In the genomic region with DNA sequence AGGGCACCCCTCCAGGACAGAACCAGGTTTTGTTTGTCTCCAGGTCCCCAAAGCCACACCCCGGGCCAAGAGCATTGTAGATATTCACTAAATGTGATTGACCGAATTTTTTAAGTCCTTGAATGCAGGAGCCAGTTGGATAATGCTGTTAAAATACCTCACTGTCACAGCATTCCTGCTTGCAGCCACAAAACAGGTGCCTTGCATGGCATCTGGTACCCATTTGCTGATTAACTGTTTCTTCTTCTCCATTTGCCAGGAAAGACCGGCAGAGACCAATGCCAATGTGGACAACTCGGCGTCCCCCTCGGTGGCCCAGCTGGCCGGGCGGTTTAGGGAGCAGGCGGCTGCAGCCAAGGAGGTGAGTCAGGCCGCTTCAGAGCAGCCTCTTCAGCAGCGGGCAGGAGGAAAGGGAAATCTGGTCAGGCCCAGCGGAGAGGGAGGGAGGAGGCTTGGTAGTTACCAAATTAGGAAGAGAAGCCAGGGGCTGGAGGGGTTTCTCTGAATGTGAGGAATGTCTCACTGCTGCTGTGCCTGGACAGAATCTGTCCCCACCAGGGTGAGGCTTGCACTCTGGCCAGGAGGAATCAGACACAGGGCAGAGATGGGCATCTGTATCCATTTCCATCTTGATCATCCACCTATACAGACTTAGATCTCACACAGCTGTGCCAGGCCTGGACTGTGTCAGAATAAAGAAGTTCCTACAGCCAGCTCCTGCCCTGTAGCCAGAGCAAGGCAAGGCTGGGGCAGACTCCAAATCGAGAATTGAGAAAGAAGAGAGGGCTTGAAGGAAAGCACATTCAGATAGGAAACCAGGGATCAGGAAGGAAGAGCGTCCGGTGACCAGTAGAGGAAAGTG, we compare ENCODE assay signal across 11 cellular contexts. TPM values are rescaled to one million over a fixed set of nuclear protein-coding genes. Genes with fewer than 3 reads are reported as not detected.
DNase-seq lines count a peak whose midpoint lies in the region; ATAC-seq and TF ChIP-seq lines count a peak whose summit lies in the region.
"Had no signal": no experiment of that assay in that cellular context is flagged by ENCODE, and none has a peak within 500 bp of the region (broad histone marks: within the 10 kb centered on the region; RNA-seq: fewer than 3 reads in every experiment).

No MANE protein-coding gene starts in this region.

- H2AFZ ChIP-seq in mesenchymal stem cell (ENCODE audit: low read depth, low read length), result no peak overlapping the region

- DNase-seq in AG10803 (ENCODE audit: low read depth) (peak; percentile 41), MG63 (peak; percentile 88), colonic mucosa (no peak), mesenchymal stem cell (peak; percentile 61), SW480 (ENCODE audit: low spot score) (no peak)
- DNase-seq in central memory CD4-positive, alpha-beta T cell, result no peak
- DNase-seq: anterior cingulate cortex, DMS 273 treated with DMSO at 0.1 percent for 48 hours had no signal

- H3K18ac ChIP-seq in mesenchymal stem cell (ENCODE audit: low read depth in 1 of 2, low read length in 2 of 2), result peak overlapping the region in 1 of 2 experiments; percentile 57

- H3K36me3 ChIP-seq in MG63, result no peaks in the 10 kb centered on the region
- no peaks in the 10 kb centered on the region for H3K36me3 ChIP-seq in colonic mucosa
- H3K36me3 ChIP-seq in mesenchymal stem cell (ENCODE audit: control insufficient read depth in 1 of 2, insufficient read depth in 2 of 2, low read depth in 1 of 2, low read length in 2 of 2), result no peaks in the 10 kb centered on the region

- H3K4me1 ChIP-seq in colonic mucosa, result no peaks in the 10 kb centered on the region
- H3K4me1 ChIP-seq in mesenchymal stem cell (ENCODE audit: control insufficient read depth, insufficient read depth, low read depth, low read length), result peaks cover 7% of the 10 kb centered on the region

- H3K79me1 ChIP-seq in mesenchymal stem cell (replicated peaks; ENCODE audit: low read length, poor library complexity, severe bottlenecking), result no peaks in the 10 kb centered on the region

- WGBS in mesenchymal stem cell, result 27% methylated on average over 15 of the region's 15 CpGs

- H2AK5ac ChIP-seq in mesenchymal stem cell (ENCODE audit: low read length, severe bottlenecking), result no peak overlapping the region

- H4K8ac ChIP-seq in mesenchymal stem cell (ENCODE audit: low read length), result peak overlapping the region; percentile 35

- no peak for TF ChIP-seq CTCF in AG10803 (conservative IDR thresholded peaks at IDR 0.05; ENCODE audit: low read length)
- no peak for TF ChIP-seq CTCF in colonic mucosa (IDR thresholded peaks at IDR 0.05)

- H3K4me3 ChIP-seq in AG10803 (ENCODE audit: low read length) (no peak overlapping the region), MG63 (no peak overlapping the region), colonic mucosa (no peak overlapping the region), mesenchymal stem cell (ENCODE audit: insufficient read depth in 1 of 2, low read depth in 1 of 2, low read length in 2 of 2) (no peak overlapping the region)
- H3K4me3 ChIP-seq: SK-N-MC had no signal

- H3K4me2 ChIP-seq in mesenchymal stem cell (ENCODE audit: low read length, poor library complexity, severe bottlenecking), result peak overlapping the region; percentile 19

- H3K27me3 ChIP-seq in MG63 (no peaks in the 10 kb centered on the region), colonic mucosa (no peaks in the 10 kb centered on the region), mesenchymal stem cell (ENCODE audit: control insufficient read depth in 1 of 2, insufficient read depth in 1 of 2, low read length in 2 of 2) (no peaks in the 10 kb centered on the region)

- no peak for ATAC-seq in GM18502 (IDR thresholded peaks at IDR 0.05; ENCODE audit: poor library complexity, unreplicated experiment)
- ATAC-seq in HG03097 (IDR thresholded peaks at IDR 0.05; ENCODE audit: low FRiP score, unreplicated experiment), result no peak

- no peaks in the 10 kb centered on the region for H3K9me3 ChIP-seq in MG63
- no peaks in the 10 kb centered on the region for H3K9me3 ChIP-seq in colonic mucosa
- no peaks in the 10 kb centered on the region for H3K9me3 ChIP-seq in mesenchymal stem cell (ENCODE audit: control insufficient read depth, low read length)

- no peak overlapping the region for H2BK15ac ChIP-seq in mesenchymal stem cell (ENCODE audit: low read depth, poor library complexity, severe bottlenecking)

- intact Hi-C loops in colonic mucosa (cut with DNase I), result loop anchor here (5.0 kb wide), 1 partner anchor 82 kb away; no protein-coding TSS in a partner anchor

- no peak overlapping the region for H2BK120ac ChIP-seq in mesenchymal stem cell (ENCODE audit: low read depth, low read length)

- H3K9ac ChIP-seq in colonic mucosa (ENCODE audit: low read depth in 2 of 2, low read length in 2 of 2), result no peak overlapping the region
- H3K9ac ChIP-seq in mesenchymal stem cell (ENCODE audit: low read length), result no peak overlapping the region

- H3K14ac ChIP-seq in mesenchymal stem cell (ENCODE audit: low read length in 2 of 2), result no peak overlapping the region

- peak overlapping the region in 1 of 2 experiments; percentile 19 for H2BK12ac ChIP-seq in mesenchymal stem cell (ENCODE audit: low read length in 2 of 2)

- H3K27ac ChIP-seq in colonic mucosa (peak overlapping the region; percentile 27), mesenchymal stem cell (ENCODE audit: low read length, poor library complexity, severe bottlenecking) (no peak overlapping the region)
- H3K27ac ChIP-seq: SK-N-MC had no signal

- no peak overlapping the region for H3K23ac ChIP-seq in mesenchymal stem cell (ENCODE audit: low read length in 2 of 2)

- no peak overlapping the region for H2BK5ac ChIP-seq in mesenchymal stem cell (ENCODE audit: low read depth, low read length, poor library complexity, severe bottlenecking)

- no peak overlapping the region for H3K4ac ChIP-seq in mesenchymal stem cell (ENCODE audit: low read depth in 1 of 2, low read length in 2 of 2)

- H4K91ac ChIP-seq in mesenchymal stem cell (ENCODE audit: low read length), result no peak overlapping the region

RNA-seq across cellular contexts. Expression of gene MPZL1, which starts 37.9 kb away (rescaled TPM):
- 126 and 136 TPM in 2 replicates for total RNA-seq in MG63 (2014; rRNA removed; shearing (Covaris generic); ENCODE audit: low replicate concordance)
- 100 to 1,000 TPM; 112 to 144 TPM for total RNA-seq in colonic mucosa
- polyA plus RNA-seq in mesenchymal stem cell (2013, experiment 1 of 2), result 124 TPM
- 126 TPM for polyA plus RNA-seq in mesenchymal stem cell (2013, experiment 2 of 2)

RNA-seq across cellular contexts. Expression of gene RCSD1, which starts 53.8 kb away (rescaled TPM):
- total RNA-seq in MG63 (2014; rRNA removed; shearing (Covaris generic); ENCODE audit: low replicate concordance), result not detected in 2 replicates
- total RNA-seq in colonic mucosa, result 1 to 10 TPM; 4.7 to 5.7 TPM
- 0.52 TPM for polyA plus RNA-seq in mesenchymal stem cell (2013, experiment 1 of 2)
- polyA plus RNA-seq in mesenchymal stem cell (2013, experiment 2 of 2), result 0.44 TPM

Comparison
In these comparisons a context has a peak if more than half of its experiments do, and no peak if none do; other contexts are left out.
1. DNase-seq: peak in AG10803 (single experiment), MG63 (single experiment) and mesenchymal stem cell (single experiment); none in colonic mucosa (single experiment), central memory CD4-positive, alpha-beta T cell (single experiment) and SW480 (single experiment).